ENCODE assay signal across 7 cellular contexts in the genomic region with DNA sequence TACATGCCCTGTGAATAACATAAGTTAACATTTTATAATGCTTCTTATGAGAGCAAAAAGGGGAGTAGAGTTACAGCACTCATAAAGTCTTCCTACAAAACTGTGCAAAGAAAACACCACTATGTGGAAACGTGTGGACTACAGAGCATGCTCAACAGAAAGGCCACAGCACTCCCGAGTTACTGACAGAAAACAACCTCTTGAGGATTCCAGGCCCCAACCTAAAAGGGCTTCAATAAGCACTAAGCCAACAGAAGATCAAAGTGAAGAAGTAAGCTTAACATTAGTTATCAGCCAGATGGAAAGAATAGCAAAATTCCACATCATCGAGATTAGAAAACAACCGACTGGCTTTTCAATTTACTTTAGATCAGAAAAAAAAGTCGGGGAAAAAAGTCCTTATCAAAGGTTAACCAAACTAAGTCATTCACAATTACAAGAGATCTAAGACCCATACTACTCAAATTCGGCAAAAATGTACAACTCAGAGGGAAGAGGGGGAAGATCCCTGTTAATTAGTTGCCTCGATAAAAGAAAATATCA. TPM values are rescaled to one million over a fixed set of nuclear protein-coding genes. Genes with fewer than 3 reads are reported as not detected.
DNase-seq lines count a peak whose midpoint lies in the region; ATAC-seq and TF ChIP-seq lines count a peak whose summit lies in the region.

No MANE protein-coding gene starts in this region.

- no peak for TF ChIP-seq POLR2A in suprapubic skin (IDR thresholded peaks at IDR 0.05)

- TF ChIP-seq CTCF in astrocyte of the cerebellum (IDR thresholded peaks at IDR 0.05; ENCODE audit: low read depth, low read length, missing control alignments): no peak
- no peak for TF ChIP-seq CTCF in suprapubic skin (IDR thresholded peaks at IDR 0.05)

- no peaks in the 10 kb centered on the region for H3K27me3 ChIP-seq in suprapubic skin

- DNase-seq in ELF-1 (ENCODE audit: low read depth, low spot score): peak; percentile 27
- peak; percentile 59 to 64 for DNase-seq in Kasumi-1 (lab: John Stamatoyannopoulos, UW)
- DNase-seq in astrocyte of the cerebellum (ENCODE audit: low read depth): no peak
- peak; percentile 29 for DNase-seq in kidney tubule cell (ENCODE audit: low spot score)
- DNase-seq in suprapubic skin (ENCODE audit: low spot score in 2 of 2): no peak
- DNase-seq in GM19240 (ENCODE audit: insufficient read length, low spot score): no peak

- H3K4me3 ChIP-seq in astrocyte of the cerebellum (ENCODE audit: low read depth, low read length): peak overlapping the region; percentile 60
- peak overlapping the region; percentile 98 for H3K4me3 ChIP-seq in suprapubic skin

- H3K9me3 ChIP-seq in suprapubic skin: no peaks in the 10 kb centered on the region

- H3K36me3 ChIP-seq in suprapubic skin: no peaks in the 10 kb centered on the region

- ATAC-seq in HG03175 (IDR thresholded peaks at IDR 0.05; ENCODE audit: unreplicated experiment): no peak

- peak overlapping the region; percentile 100 for H3K27ac ChIP-seq in suprapubic skin

- WGBS in suprapubic skin: under 1% methylated on average over 7 of the region's 7 CpGs

- H3K4me1 ChIP-seq in suprapubic skin: peaks cover 56% of the 10 kb centered on the region

- no peak for TF ChIP-seq EP300 in suprapubic skin (IDR thresholded peaks at IDR 0.05)

- in situ Hi-C loops in astrocyte of the cerebellum (cut with HindIII; ENCODE audit: low sequenced_read_pairs): no loop called here

RNA-seq across cellular contexts. Expression of gene KBTBD2, which starts 1.5 kb away (rescaled TPM):
- 10 to 100 TPM; 23.4 to 35.9 (median 30.8) TPM for total RNA-seq in suprapubic skin

Comparison
In these comparisons a context has a peak if more than half of its experiments do, and no peak if none do; other contexts are left out.
1. DNase-seq: peak in ELF-1 (single experiment), Kasumi-1 (2 of 2) and kidney tubule cell (single experiment); none in astrocyte of the cerebellum (single experiment), suprapubic skin (0 of 2) and GM19240 (single experiment).